Comparison of ENCODE assay signal across 13 cellular contexts in the genomic region with DNA sequence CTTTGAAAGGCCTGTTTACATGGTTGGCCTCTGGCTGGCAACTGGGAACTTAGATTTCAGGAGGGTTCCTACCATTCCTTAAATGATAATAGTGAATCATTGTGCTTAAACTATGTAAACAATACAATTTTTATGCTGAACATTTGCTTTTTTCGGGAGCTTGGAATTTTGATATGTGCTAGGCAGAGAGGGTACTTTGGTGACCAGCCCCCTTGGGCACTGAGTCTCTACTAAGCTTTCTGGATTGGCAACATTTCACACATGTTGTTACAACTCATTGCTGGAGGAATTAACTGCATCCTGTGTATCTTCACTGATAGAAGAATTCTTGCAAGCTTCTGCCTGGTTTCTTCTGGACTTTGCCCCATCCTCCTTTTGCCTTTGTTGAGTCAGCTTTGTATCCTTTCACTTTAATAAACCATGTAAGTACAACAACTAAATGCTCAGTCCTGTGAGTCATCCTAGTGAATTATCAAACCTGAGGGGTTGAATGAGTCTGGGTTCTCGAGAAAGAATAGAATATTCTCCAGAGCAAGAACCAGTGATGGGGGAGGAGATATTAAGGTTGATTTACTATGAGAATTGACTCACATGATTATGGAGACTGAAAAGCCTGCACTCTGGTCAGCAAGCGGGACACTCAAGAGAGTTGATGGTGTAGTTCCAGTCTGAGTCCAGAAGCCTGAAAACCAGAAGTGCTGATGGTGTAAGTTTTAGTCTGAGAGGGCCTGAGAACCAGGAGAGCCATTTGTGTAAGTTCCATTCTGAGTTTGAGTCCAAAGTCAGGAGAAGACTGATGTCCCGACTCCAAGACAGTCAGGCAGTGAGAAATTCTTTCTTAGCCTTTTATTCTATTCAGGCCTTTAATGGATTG. TPM values are rescaled to one million over a fixed set of nuclear protein-coding genes. Genes with fewer than 3 reads are reported as not detected.
DNase-seq lines count a peak whose midpoint lies in the region; ATAC-seq and TF ChIP-seq lines count a peak whose summit lies in the region.
"Had no signal": no experiment of that assay in that cellular context is flagged by ENCODE, and none has a peak within 500 bp of the region (broad histone marks: within the 10 kb centered on the region; RNA-seq: fewer than 3 reads in every experiment).

No MANE protein-coding gene starts in this region.

- intact Hi-C loops in colonic mucosa (cut with DNase I): no loop called here
- intact Hi-C loops in activated CD8-positive, alpha-beta T cell treated with anti-CD3 and anti-CD28 coated beads for 36 hours (cut with micrococcal nuclease): no loop called here

- CTCF ChIA-PET in activated CD8-positive, alpha-beta T cell treated with anti-CD3 and anti-CD28 coated beads for 36 hours (lab: Charles Lee): interaction anchor here (0.7 to 2.9 kb wide), 6 partner anchors 10 to 191 kb away, joined by 3 to 10 read pairs (median 4); a partner anchor contains a TSS

- no peaks in the 10 kb centered on the region for H4K20me1 ChIP-seq in neural progenitor cell (ENCODE audit: low read depth)

- H3K36me3 ChIP-seq in colonic mucosa (no peaks in the 10 kb centered on the region), mesodermal cell (ENCODE audit: control insufficient read depth, insufficient read depth, low read length) (peaks cover 22% of the 10 kb centered on the region), neural progenitor cell (no peaks in the 10 kb centered on the region)

- no peak overlapping the region for H3K27ac Mint-ChIP-seq in activated CD8-positive, alpha-beta T cell treated with anti-CD3 and anti-CD28 coated beads for 36 hours
- H3K27ac Mint-ChIP-seq in neural progenitor cell: no peak overlapping the region
- H3K27ac Mint-ChIP-seq: CD4-positive, alpha-beta T cell had no signal

- ATAC-seq in activated CD8-positive, alpha-beta T cell treated with anti-CD3 and anti-CD28 coated beads for 36 hours: no peak

- no peaks in the 10 kb centered on the region for H3K9me3 Mint-ChIP-seq in activated CD8-positive, alpha-beta T cell treated with anti-CD3 and anti-CD28 coated beads for 36 hours
- H3K9me3 Mint-ChIP-seq in neural progenitor cell: no peaks in the 10 kb centered on the region
- H3K9me3 Mint-ChIP-seq: activated naive CD8-positive, alpha-beta T cell treated with anti-CD3 and anti-CD28 coated beads, Interleukin-2, amount 10 ng/mL, durations not matched to agents 7 days and 5 days; CD4-positive, alpha-beta T cell had no signal

- H3K9me3 ChIP-seq in colonic mucosa (no peaks in the 10 kb centered on the region), mesodermal cell (ENCODE audit: control insufficient read depth, low read length) (no peaks in the 10 kb centered on the region), neural progenitor cell (ENCODE audit: low read depth) (no peaks in the 10 kb centered on the region)

- H3K36me3 Mint-ChIP-seq in activated CD8-positive, alpha-beta T cell treated with anti-CD3 and anti-CD28 coated beads for 36 hours (ENCODE audit: low read depth): peaks cover 24% of the 10 kb centered on the region
- H3K36me3 Mint-ChIP-seq in neural progenitor cell: peaks cover 13% of the 10 kb centered on the region

- H3K27ac ChIP-seq in colonic mucosa (peak overlapping the region; percentile 7), mesodermal cell (ENCODE audit: low read depth, low read length, severe bottlenecking) (peak overlapping the region; percentile 61), neural progenitor cell (no peak overlapping the region)

- H3K4me3 Mint-ChIP-seq in activated CD8-positive, alpha-beta T cell treated with anti-CD3 and anti-CD28 coated beads for 36 hours: no peak overlapping the region
- H3K4me3 Mint-ChIP-seq in neural progenitor cell: no peak overlapping the region
- H3K4me3 Mint-ChIP-seq: activated naive CD8-positive, alpha-beta T cell treated with anti-CD3 and anti-CD28 coated beads, Interleukin-2, amount 10 ng/mL, durations not matched to agents 7 days and 5 days; CD4-positive, alpha-beta T cell had no signal

- 87 to 98% methylated on average over 3 of the region's 4 CpGs for WGBS in mesodermal cell (ENCODE audit: insufficient coverage in 2 of 2), 2 experiments

- H3K4me3 ChIP-seq in AG10803 (ENCODE audit: low read length) (no peak overlapping the region), colonic mucosa (no peak overlapping the region), mesodermal cell (ENCODE audit: extremely low read depth, insufficient read depth, low read length, poor library complexity, severe bottlenecking) (no peak overlapping the region), neural progenitor cell (no peak overlapping the region)

- no peaks in the 10 kb centered on the region for H3K79me2 ChIP-seq in neural progenitor cell (ENCODE audit: low read depth)

- H3K4me1 ChIP-seq in colonic mucosa (no peaks in the 10 kb centered on the region), mesodermal cell (ENCODE audit: control insufficient read depth, insufficient read depth, low read length, poor library complexity, severe bottlenecking) (peaks cover 26% of the 10 kb centered on the region), neural progenitor cell (peaks cover 12% of the 10 kb centered on the region)

- no peak overlapping the region for H2AFZ ChIP-seq in neural progenitor cell (replicated peaks)

- no peaks in the 10 kb centered on the region for H3F3A ChIP-seq in neural progenitor cell (ENCODE audit: low read depth)

- DNase-seq in AG10803 (ENCODE audit: low read depth) (peak; percentile 85), LHCN-M2 (ENCODE audit: low read depth) (peak; percentile 75), colonic mucosa (peak; percentile 40), neural progenitor cell (ENCODE audit: low spot score) (no peak), 8988T (no peak), amygdala (lab: John Stamatoyannopoulos, UW) (no peak)
- DNase-seq in activated CD8-positive, alpha-beta T cell treated with anti-CD3 and anti-CD28 coated beads for 36 hours: no peak
- DNase-seq: activated naive CD8-positive, alpha-beta T cell treated with anti-CD3 and anti-CD28 coated beads, Interleukin-2, amount 10 ng/mL, durations not matched to agents 7 days and 5 days; CD4-positive, alpha-beta T cell; NCI-H146 had no signal

- TF ChIP-seq CTCF in AG10803 (conservative IDR thresholded peaks at IDR 0.05; ENCODE audit: low read length): no peak
- no peak for TF ChIP-seq CTCF in colonic mucosa (IDR thresholded peaks at IDR 0.05)
- TF ChIP-seq CTCF in activated CD8-positive, alpha-beta T cell treated with anti-CD3 and anti-CD28 coated beads for 36 hours (IDR thresholded peaks at IDR 0.05): no peak
- no peak for TF ChIP-seq CTCF in neural progenitor cell (IDR thresholded peaks at IDR 0.05)

- no peak overlapping the region for H3K4me2 ChIP-seq in neural progenitor cell

- peaks cover 4% of the 10 kb centered on the region for H3K4me1 Mint-ChIP-seq in activated CD8-positive, alpha-beta T cell treated with anti-CD3 and anti-CD28 coated beads for 36 hours (ENCODE audit: low read depth)
- H3K4me1 Mint-ChIP-seq in neural progenitor cell: peaks cover 10% of the 10 kb centered on the region

- H3K9ac ChIP-seq in colonic mucosa (ENCODE audit: low read depth in 2 of 2, low read length in 2 of 2): no peak overlapping the region
- no peak overlapping the region for H3K9ac ChIP-seq in neural progenitor cell

- H3K27me3 Mint-ChIP-seq in activated CD8-positive, alpha-beta T cell treated with anti-CD3 and anti-CD28 coated beads for 36 hours: no peaks in the 10 kb centered on the region
- H3K27me3 Mint-ChIP-seq in neural progenitor cell (ENCODE audit: insufficient read depth, low read depth): peaks cover 3% of the 10 kb centered on the region
- H3K27me3 Mint-ChIP-seq: activated naive CD8-positive, alpha-beta T cell treated with anti-CD3 and anti-CD28 coated beads, Interleukin-2, amount 10 ng/mL, durations not matched to agents 7 days and 5 days; CD4-positive, alpha-beta T cell had no signal

- H3K27me3 ChIP-seq in colonic mucosa (no peaks in the 10 kb centered on the region), neural progenitor cell (no peaks in the 10 kb centered on the region)

- POLR2A ChIA-PET in activated CD8-positive, alpha-beta T cell treated with anti-CD3 and anti-CD28 coated beads for 36 hours (lab: Charles Lee): interaction anchor here (0.8 kb wide), 1 partner anchor 16 kb away, joined by 3 read pairs; no protein-coding TSS in a partner anchor

RNA-seq across cellular contexts. Expression of a gene that starts 3.1 kb away (rescaled TPM):
- total RNA-seq in LHCN-M2 (2014; rRNA removed): 8.0 and 8.1 TPM in 2 replicates
- 7.8 TPM for polyA plus RNA-seq in LHCN-M2 (2012)
- 1 to 10 TPM in 1 of 2 donors, under 1 TPM in 1; 0.79 to 2.0 TPM for total RNA-seq in colonic mucosa
- polyA plus RNA-seq in mesodermal cell (2013, experiment 1 of 2): 6.6 TPM
- 5.8 TPM for polyA plus RNA-seq in mesodermal cell (2013, experiment 2 of 2)
- under 1 TPM; 0.27 to 0.51 TPM for total RNA-seq in activated CD8-positive, alpha-beta T cell treated with anti-CD3 and anti-CD28 coated beads for 36 hours
- total RNA-seq in neural progenitor cell (ENCODE audit: low replicate concordance): 0.28 and 0.56 TPM in 2 replicates
- total RNA-seq: CD4-positive, alpha-beta T cell had no signal

RNA-seq across cellular contexts. Expression of a gene that starts 13.6 kb away (rescaled TPM):
- 101 and 116 TPM in 2 replicates for total RNA-seq in LHCN-M2 (2014; rRNA removed)
- polyA plus RNA-seq in LHCN-M2 (2012): 343 TPM
- 100 to 1,000 TPM; 130 to 146 TPM for total RNA-seq in colonic mucosa
- polyA plus RNA-seq in mesodermal cell (2013, experiment 1 of 2): 178 TPM
- 183 TPM for polyA plus RNA-seq in mesodermal cell (2013, experiment 2 of 2)
- 100 to 1,000 TPM; 154 to 160 TPM for total RNA-seq in activated CD8-positive, alpha-beta T cell treated with anti-CD3 and anti-CD28 coated beads for 36 hours
- 34.4 and 46.8 TPM in 2 replicates for total RNA-seq in neural progenitor cell (ENCODE audit: low replicate concordance)

RNA-seq across cellular contexts. Expression of a gene that starts 54.8 kb away (rescaled TPM):
- total RNA-seq in LHCN-M2 (2014; rRNA removed) (30.3 and 33.3 TPM in 2 replicates), colonic mucosa (10 to 100 TPM; 24.1 to 35.9 TPM), neural progenitor cell (ENCODE audit: low replicate concordance) (66.9 and 83.7 TPM in 2 replicates)
- polyA plus RNA-seq in LHCN-M2 (2012): 3.0 TPM
- polyA plus RNA-seq in mesodermal cell (2013, experiment 1 of 2): 10.4 TPM
- 8.1 TPM for polyA plus RNA-seq in mesodermal cell (2013, experiment 2 of 2)
- total RNA-seq in activated CD8-positive, alpha-beta T cell treated with anti-CD3 and anti-CD28 coated beads for 36 hours: 10 to 100 TPM; 70.8 to 72.5 TPM

RNA-seq across cellular contexts. Expression of a gene that starts 57.0 kb away (rescaled TPM):
- total RNA-seq in LHCN-M2 (2014; rRNA removed): not detected in 2 replicates
- not detected for polyA plus RNA-seq in LHCN-M2 (2012)
- total RNA-seq in colonic mucosa: not detected
- 2.4 TPM for polyA plus RNA-seq in mesodermal cell (2013, experiment 1 of 2)
- polyA plus RNA-seq in mesodermal cell (2013, experiment 2 of 2): 3.1 TPM
- not detected for total RNA-seq in activated CD8-positive, alpha-beta T cell treated with anti-CD3 and anti-CD28 coated beads for 36 hours
- 0.12 TPM in 1 of 2 replicates, not detected in the other for total RNA-seq in neural progenitor cell (ENCODE audit: low replicate concordance)
- total RNA-seq: activated naive CD8-positive, alpha-beta T cell treated with anti-CD3 and anti-CD28 coated beads, Interleukin-2, amount 10 ng/mL, durations not matched to agents 7 days and 5 days; CD4-positive, alpha-beta T cell; glomerular endothelial cell; OCI-LY7 had no signal

Comparison
In these comparisons a context has a peak if more than half of its experiments do, and no peak if none do; other contexts are left out.
1. DNase-seq: peak in AG10803 (single experiment), LHCN-M2 (single experiment) and colonic mucosa (single experiment); none in activated CD8-positive, alpha-beta T cell treated with anti-CD3 and anti-CD28 coated beads for 36 hours (single experiment), neural progenitor cell (single experiment), 8988T (single experiment) and amygdala (0 of 56).